8 cellular contexts compared by ENCODE assay signal in the genomic region with DNA sequence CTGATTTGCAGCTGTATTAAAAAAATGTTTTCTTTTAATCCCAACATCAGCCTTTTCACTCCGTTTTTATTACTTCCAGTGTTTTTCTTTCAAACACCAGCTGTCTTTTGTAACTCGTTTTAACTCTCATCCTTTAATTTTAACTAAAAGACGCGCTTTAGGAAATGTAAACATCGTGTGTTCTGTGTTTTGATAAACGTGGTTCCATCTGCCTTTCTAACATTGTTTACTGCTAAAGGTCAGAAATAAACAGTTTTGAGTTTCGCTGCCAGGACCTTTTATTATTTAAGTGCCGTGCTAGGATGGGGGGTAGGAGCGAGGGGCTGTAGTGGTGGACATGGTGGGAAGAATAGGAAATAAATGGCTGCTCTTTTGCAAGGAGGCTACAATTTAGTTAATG. TPM values are rescaled to one million over a fixed set of nuclear protein-coding genes. Genes with fewer than 3 reads are reported as not detected.
DNase-seq lines count a peak whose midpoint lies in the region; ATAC-seq and TF ChIP-seq lines count a peak whose summit lies in the region.

No MANE protein-coding gene starts in this region.

- H3K9me3 Mint-ChIP-seq in IgD-negative memory B cell: peaks cover 0 to 3% (median 0%) of the 10 kb centered on the region in 3 donors

- H3K4me3 ChIP-seq in AG04450 (ENCODE audit: low read depth, low read length) (peak overlapping the region; percentile 79), muscle layer of colon (ENCODE audit: low read depth in 1 of 2, low read length in 2 of 2) (peak overlapping the region; percentile 73 to 94)

- H3K27ac ChIP-seq in AG04450 (ENCODE audit: low read depth, low read length) (no peak overlapping the region), caudate nucleus (ENCODE audit: low read depth, low read length) (peak overlapping the region; percentile 1), muscle layer of colon (ENCODE audit: low read depth, low read length) (peak overlapping the region; percentile 70)

- H3K9me3 ChIP-seq in AG04450 (ENCODE audit: control insufficient read depth, insufficient read depth, low read length) (no peaks in the 10 kb centered on the region), muscle layer of colon (ENCODE audit: low read length) (no peaks in the 10 kb centered on the region)

- POLR2A ChIA-PET in AG04450 (lab: Yijun Ruan, JAX): interaction anchor here (0.9 to 1.0 kb wide), 4 partner anchors 250 to 275 kb away, joined by 3 read pairs; no protein-coding TSS in a partner anchor

- H3K4me1 Mint-ChIP-seq in IgD-negative memory B cell: peaks cover 15 to 18% (median 17%) of the 10 kb centered on the region in 3 donors

- ATAC-seq in GM18867 (IDR thresholded peaks at IDR 0.05; ENCODE audit: unreplicated experiment) (no peak), HG03135 (IDR thresholded peaks at IDR 0.05; ENCODE audit: unreplicated experiment) (no peak)

- H3K4me3 Mint-ChIP-seq in IgD-negative memory B cell: peak overlapping the region; percentile 91 to 98 (median 95)

- H3K4me1 ChIP-seq in muscle layer of colon (ENCODE audit: insufficient read depth, low read length): peaks cover 16% of the 10 kb centered on the region

- H3K27ac Mint-ChIP-seq in IgD-negative memory B cell: peak overlapping the region in 2 of 3 donors; percentile 86 to 93

- peaks cover 3% of the 10 kb centered on the region for H3K36me3 Mint-ChIP-seq in IgD-negative memory B cell

- peak overlapping the region; percentile 57 for H3K9ac ChIP-seq in muscle layer of colon (ENCODE audit: low read length)

- CTCF ChIA-PET in AG04450 (lab: Charles Lee): interaction anchor here (0.5 to 2.1 kb wide), 6 partner anchors 80 to 340 kb away, joined by 3 to 15 read pairs (median 4); a partner anchor contains a TSS

- H3K27me3 Mint-ChIP-seq in IgD-negative memory B cell: no peaks in the 10 kb centered on the region

- no peaks in the 10 kb centered on the region for H3K27me3 ChIP-seq in AG04450 (ENCODE audit: control insufficient read depth, insufficient read depth, low read length)
- H3K27me3 ChIP-seq in muscle layer of colon (ENCODE audit: control insufficient read depth in 1 of 2, insufficient read depth in 2 of 2, low read length in 2 of 2): no peaks in the 10 kb centered on the region

- no peak for TF ChIP-seq CTCF in AG04450 (IDR thresholded peaks at IDR 0.05; ENCODE audit: low read depth, low read length)

- DNase-seq in AG04450 (ENCODE audit: low read depth, low spot score): no peak
- DNase-seq in caudate nucleus (lab: John Stamatoyannopoulos, UW): no peak
- DNase-seq in MV-4-11 (lab: John Stamatoyannopoulos, UW): no peak
- DNase-seq in NCI-H2081 treated with DMSO at 0.1 percent for 48 hours (lab: John Stamatoyannopoulos, UW): no peak

- H3K36me3 ChIP-seq in muscle layer of colon (ENCODE audit: insufficient read depth, low read length): no peaks in the 10 kb centered on the region

RNA-seq across cellular contexts. Expression of a gene that starts 1.5 kb away (rescaled TPM):
- polyA plus RNA-seq in AG04450 (2011; rRNA removed): 3.2 and 5.7 TPM in 2 replicates
- polyA minus RNA-seq in AG04450 (2011; rRNA and poly(A)+ RNA removed): 4.0 and 5.7 TPM in 2 replicates
- polyA plus RNA-seq in IgD-negative memory B cell: 6.1 TPM
